ENCODE assay signal across 1 cellular context in genomic region chr10:104233817-104234216, GRCh38.
TF ChIP-seq lines count a peak whose summit lies in the region.

No MANE protein-coding gene starts in this region.

TF ChIP-seq in WTC11, 78 proteins besides CTCF, POLR2A, EP300 and RAD21 (continued from another document):
- TF ChIP-seq, protein P1, sequence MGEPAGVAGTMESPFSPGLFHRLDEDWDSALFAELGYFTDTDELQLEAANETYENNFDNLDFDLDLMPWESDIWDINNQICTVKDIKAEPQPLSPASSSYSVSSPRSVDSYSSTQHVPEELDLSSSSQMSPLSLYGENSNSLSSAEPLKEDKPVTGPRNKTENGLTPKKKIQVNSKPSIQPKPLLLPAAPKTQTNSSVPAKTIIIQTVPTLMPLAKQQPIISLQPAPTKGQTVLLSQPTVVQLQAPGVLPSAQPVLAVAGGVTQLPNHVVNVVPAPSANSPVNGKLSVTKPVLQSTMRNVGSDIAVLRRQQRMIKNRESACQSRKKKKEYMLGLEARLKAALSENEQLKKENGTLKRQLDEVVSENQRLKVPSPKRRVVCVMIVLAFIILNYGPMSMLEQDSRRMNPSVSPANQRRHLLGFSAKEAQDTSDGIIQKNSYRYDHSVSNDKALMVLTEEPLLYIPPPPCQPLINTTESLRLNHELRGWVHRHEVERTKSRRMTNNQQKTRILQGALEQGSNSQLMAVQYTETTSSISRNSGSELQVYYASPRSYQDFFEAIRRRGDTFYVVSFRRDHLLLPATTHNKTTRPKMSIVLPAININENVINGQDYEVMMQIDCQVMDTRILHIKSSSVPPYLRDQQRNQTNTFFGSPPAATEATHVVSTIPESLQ (CRISPR knock-in tag; IDR thresholded peaks at IDR 0.05), result no peak
- TF ChIP-seq ZBTB21 (CRISPR knock-in tag; IDR thresholded peaks at IDR 0.05; ENCODE audit: borderline replicate concordance), result no peak
